1 cellular context compared by ENCODE assay signal in the genomic region with DNA sequence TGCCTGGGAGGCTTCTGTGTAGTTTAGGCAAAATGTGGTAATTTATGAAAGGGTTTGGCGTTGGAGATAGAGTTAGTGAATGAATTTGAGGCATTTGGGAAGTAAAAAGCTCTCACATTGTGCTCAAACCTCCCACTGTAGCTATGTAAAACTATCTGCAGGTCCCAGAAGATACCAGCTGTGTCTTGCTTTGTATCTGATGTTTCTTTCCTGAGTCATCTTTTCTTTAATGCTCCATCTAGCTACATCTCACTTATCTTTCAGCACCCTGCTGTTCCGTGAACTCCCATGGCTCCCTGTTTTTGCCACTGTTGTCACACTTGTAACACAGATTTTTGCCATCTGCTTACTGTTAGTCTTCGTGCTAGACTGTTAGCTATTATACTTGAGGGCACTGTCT.
TF ChIP-seq lines count a peak whose summit lies in the region.

No MANE protein-coding gene starts in this region.

TF ChIP-seq in SK-N-SH, 30 proteins besides CTCF, POLR2A, EP300 and RAD21 (continued from another document):
- TF ChIP-seq, protein P1, sequence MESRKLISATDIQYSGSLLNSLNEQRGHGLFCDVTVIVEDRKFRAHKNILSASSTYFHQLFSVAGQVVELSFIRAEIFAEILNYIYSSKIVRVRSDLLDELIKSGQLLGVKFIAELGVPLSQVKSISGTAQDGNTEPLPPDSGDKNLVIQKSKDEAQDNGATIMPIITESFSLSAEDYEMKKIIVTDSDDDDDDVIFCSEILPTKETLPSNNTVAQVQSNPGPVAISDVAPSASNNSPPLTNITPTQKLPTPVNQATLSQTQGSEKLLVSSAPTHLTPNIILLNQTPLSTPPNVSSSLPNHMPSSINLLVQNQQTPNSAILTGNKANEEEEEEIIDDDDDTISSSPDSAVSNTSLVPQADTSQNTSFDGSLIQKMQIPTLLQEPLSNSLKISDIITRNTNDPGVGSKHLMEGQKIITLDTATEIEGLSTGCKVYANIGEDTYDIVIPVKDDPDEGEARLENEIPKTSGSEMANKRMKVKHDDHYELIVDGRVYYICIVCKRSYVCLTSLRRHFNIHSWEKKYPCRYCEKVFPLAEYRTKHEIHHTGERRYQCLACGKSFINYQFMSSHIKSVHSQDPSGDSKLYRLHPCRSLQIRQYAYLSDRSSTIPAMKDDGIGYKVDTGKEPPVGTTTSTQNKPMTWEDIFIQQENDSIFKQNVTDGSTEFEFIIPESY (IDR thresholded peaks at IDR 0.05; ENCODE audit: borderline replicate concordance, low read depth): no peak
- TF ChIP-seq SIN3A (IDR thresholded peaks at IDR 0.05; ENCODE audit: borderline replicate concordance, low read depth, low read length) (no peak), POLR2AphosphoS5 (IDR thresholded peaks at IDR 0.05; ENCODE audit: low read depth, low read length) (no peak), FOXJ3 (CRISPR knock-in tag; IDR thresholded peaks at IDR 0.05) (no peak), FOSL2 (IDR thresholded peaks at IDR 0.05; ENCODE audit: borderline replicate concordance, low read depth) (peak; percentile 24; the same call in 1 of the 2 replicates), EZH2phosphoT487 (IDR thresholded peaks at IDR 0.05; ENCODE audit: borderline replicate concordance, low read depth) (no peak), CHD2 (IDR thresholded peaks at IDR 0.05; ENCODE audit: low read length, partially characterized antibody) (no peak), GABPA (IDR thresholded peaks at IDR 0.05; ENCODE audit: low read depth) (no peak), TCF12 (IDR thresholded peaks at IDR 0.05) (peak; percentile 45; the same call in 1 of the 2 replicates), JUND (IDR thresholded peaks at IDR 0.05) (peak; percentile 28), ELF1 (IDR thresholded peaks at IDR 0.05) (no peak), RFX5 (IDR thresholded peaks at IDR 0.05; ENCODE audit: low read length) (no peak)
- TF ChIP-seq, protein P2, sequence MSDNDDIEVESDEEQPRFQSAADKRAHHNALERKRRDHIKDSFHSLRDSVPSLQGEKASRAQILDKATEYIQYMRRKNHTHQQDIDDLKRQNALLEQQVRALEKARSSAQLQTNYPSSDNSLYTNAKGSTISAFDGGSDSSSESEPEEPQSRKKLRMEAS (IDR thresholded peaks at IDR 0.05; ENCODE audit: low read depth): 0 out of 2 replicates have a peak, but pooled peaks have one; percentile 28
- TF ChIP-seq, protein P3, sequence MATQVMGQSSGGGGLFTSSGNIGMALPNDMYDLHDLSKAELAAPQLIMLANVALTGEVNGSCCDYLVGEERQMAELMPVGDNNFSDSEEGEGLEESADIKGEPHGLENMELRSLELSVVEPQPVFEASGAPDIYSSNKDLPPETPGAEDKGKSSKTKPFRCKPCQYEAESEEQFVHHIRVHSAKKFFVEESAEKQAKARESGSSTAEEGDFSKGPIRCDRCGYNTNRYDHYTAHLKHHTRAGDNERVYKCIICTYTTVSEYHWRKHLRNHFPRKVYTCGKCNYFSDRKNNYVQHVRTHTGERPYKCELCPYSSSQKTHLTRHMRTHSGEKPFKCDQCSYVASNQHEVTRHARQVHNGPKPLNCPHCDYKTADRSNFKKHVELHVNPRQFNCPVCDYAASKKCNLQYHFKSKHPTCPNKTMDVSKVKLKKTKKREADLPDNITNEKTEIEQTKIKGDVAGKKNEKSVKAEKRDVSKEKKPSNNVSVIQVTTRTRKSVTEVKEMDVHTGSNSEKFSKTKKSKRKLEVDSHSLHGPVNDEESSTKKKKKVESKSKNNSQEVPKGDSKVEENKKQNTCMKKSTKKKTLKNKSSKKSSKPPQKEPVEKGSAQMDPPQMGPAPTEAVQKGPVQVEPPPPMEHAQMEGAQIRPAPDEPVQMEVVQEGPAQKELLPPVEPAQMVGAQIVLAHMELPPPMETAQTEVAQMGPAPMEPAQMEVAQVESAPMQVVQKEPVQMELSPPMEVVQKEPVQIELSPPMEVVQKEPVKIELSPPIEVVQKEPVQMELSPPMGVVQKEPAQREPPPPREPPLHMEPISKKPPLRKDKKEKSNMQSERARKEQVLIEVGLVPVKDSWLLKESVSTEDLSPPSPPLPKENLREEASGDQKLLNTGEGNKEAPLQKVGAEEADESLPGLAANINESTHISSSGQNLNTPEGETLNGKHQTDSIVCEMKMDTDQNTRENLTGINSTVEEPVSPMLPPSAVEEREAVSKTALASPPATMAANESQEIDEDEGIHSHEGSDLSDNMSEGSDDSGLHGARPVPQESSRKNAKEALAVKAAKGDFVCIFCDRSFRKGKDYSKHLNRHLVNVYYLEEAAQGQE (IDR thresholded peaks at IDR 0.05; ENCODE audit: low read depth, low read length): no peak
